In genomic region chr2:120290737-120291136, GRCh38 we compare ENCODE assay signal across 2 cellular contexts.
TF ChIP-seq lines count a peak whose summit lies in the region.

No MANE protein-coding gene starts in this region.

TF ChIP-seq in SK-N-SH, 30 proteins besides CTCF, POLR2A, EP300 and RAD21 (continued from another document):
- TF ChIP-seq IRF3 (IDR thresholded peaks at IDR 0.05; ENCODE audit: low read depth, low read length) (no peak), RCOR1 (IDR thresholded peaks at IDR 0.05; ENCODE audit: low read length) (no peak), ZBTB33 (IDR thresholded peaks at IDR 0.05; ENCODE audit: borderline replicate concordance, low read depth) (no peak), NRF1 (IDR thresholded peaks at IDR 0.05; ENCODE audit: low read depth, low read length) (no peak), USF1 (IDR thresholded peaks at IDR 0.05; ENCODE audit: borderline replicate concordance, low read depth) (no peak), FOXM1 (IDR thresholded peaks at IDR 0.05; ENCODE audit: low read depth) (no peak), TEAD4 (IDR thresholded peaks at IDR 0.05; ENCODE audit: borderline replicate concordance, insufficient read depth) (no peak)

TF ChIP-seq in SK-N-SH treated with all-trans-retinoic acid at 6 μM for 48 hours, 23 proteins besides CTCF, POLR2A, EP300 and RAD21 (continued from another document):
- TF ChIP-seq PATZ1 (CRISPR knock-in tag; IDR thresholded peaks at IDR 0.05; ENCODE audit: borderline replicate concordance) (no peak), ZNF8 (CRISPR knock-in tag; IDR thresholded peaks at IDR 0.05) (no peak), TSHZ2 (CRISPR knock-in tag; IDR thresholded peaks at IDR 0.05) (no peak), ZC3H10 (CRISPR knock-in tag; IDR thresholded peaks at IDR 0.05) (no peak), SNAI2 (CRISPR knock-in tag; IDR thresholded peaks at IDR 0.05) (no peak), TCF4 (CRISPR knock-in tag; IDR thresholded peaks at IDR 0.05; ENCODE audit: borderline replicate concordance) (no peak), OSR1 (CRISPR knock-in tag; IDR thresholded peaks at IDR 0.05) (no peak), ZFP3 (CRISPR knock-in tag; IDR thresholded peaks at IDR 0.05) (no peak), CREB5 (CRISPR knock-in tag; IDR thresholded peaks at IDR 0.05; ENCODE audit: low read depth) (no peak), TOX (CRISPR knock-in tag; IDR thresholded peaks at IDR 0.05; ENCODE audit: borderline replicate concordance) (no peak), ISL1 (CRISPR knock-in tag; IDR thresholded peaks at IDR 0.05) (no peak), CSDC2 (CRISPR knock-in tag; IDR thresholded peaks at IDR 0.05) (no peak), POU6F1 (CRISPR knock-in tag; IDR thresholded peaks at IDR 0.05; ENCODE audit: borderline replicate concordance, low read depth) (no peak)
TF ChIP-seq in SK-N-SH treated with all-trans-retinoic acid at 6 μM for 48 hours: peak in this region for 0.
